ENCODE assay signal across 1 cellular context in genomic region chr10:59019603-59020002, GRCh38.
A peak's percentile ranks its signal among the peaks of the same experiment; 100 is the strongest.
TF ChIP-seq lines count a peak whose summit lies in the region.

No MANE protein-coding gene starts in this region.

TF ChIP-seq in WTC11, 78 proteins besides CTCF, POLR2A, EP300 and RAD21 (continued from another document):
- TF ChIP-seq PRDM15 (CRISPR knock-in tag; IDR thresholded peaks at IDR 0.05) (peak; percentile 73), STAT6 (CRISPR knock-in tag; conservative IDR thresholded peaks at IDR 0.05; ENCODE audit: low read depth) (no peak), GTF2I (CRISPR knock-in tag; conservative IDR thresholded peaks at IDR 0.05) (no peak)
